ENCODE assay signal across 27 cellular contexts in genomic region chr1:234288946-234289345, GRCh38.
DNase-seq lines count a peak whose midpoint lies in the region; ATAC-seq and TF ChIP-seq lines count a peak whose summit lies in the region.
"Had no signal": no experiment of that assay in that cellular context is flagged by ENCODE, and none has a peak within 500 bp of the region (broad histone marks: within the 10 kb centered on the region; RNA-seq: fewer than 3 reads in every experiment).

No MANE protein-coding gene starts in this region.

- no peak for ATAC-seq in T-helper 17 cell
- ATAC-seq: A549, PC-3, T-cell had no signal

- TF ChIP-seq CTCF in AG10803 (conservative IDR thresholded peaks at IDR 0.05; ENCODE audit: low read length) (no peak), astrocyte of the spinal cord (IDR thresholded peaks at IDR 0.05; ENCODE audit: low read depth, low read length) (no peak), chondrocyte (IDR thresholded peaks at IDR 0.05) (no peak)

- H3K4me3 Mint-ChIP-seq in chondrocyte (ENCODE audit: unreplicated experiment) = no peak overlapping the region
- H3K4me3 Mint-ChIP-seq in T-helper 17 cell = no peak overlapping the region
- H3K4me3 Mint-ChIP-seq: B cell; CD14-positive monocyte; CD8-positive, alpha-beta memory T cell; HFFc6; T-cell had no signal

- DNase-seq in AG10803 (ENCODE audit: low read depth) = peak; percentile 25
- peak; percentile 10 for DNase-seq in M059J (ENCODE audit: low read depth)
- DNase-seq in astrocyte of the spinal cord (ENCODE audit: low read depth, low spot score) = peak; percentile 18
- peak; percentile 5 for DNase-seq in glomerular visceral epithelial cell (ENCODE audit: extremely low spot score)
- DNase-seq in SIG-M5 treated with dmso at 0.1 percent for 504 hours (lab: John Stamatoyannopoulos, UW; ENCODE audit: unreplicated experiment) = no peak
- DNase-seq in chondrocyte (ENCODE audit: low spot score) = no peak
- no peak for DNase-seq in T-helper 17 cell
- DNase-seq in cerebellar nuclear complex (lab: John Stamatoyannopoulos, UW) = no peak
- DNase-seq: Calu3; CD8-positive, alpha-beta memory T cell; DMS79 treated with DMSO at 0.1 percent for 48 hours; HFFc6; Kasumi-1; MG63; NCI-H1105 treated with DMSO at 0.1 percent for 48 hours; NCI-H146; NCI-H1930; NCI-H2107; NCI-H524; NCI-H82; NK-92 treated with Interleukin-12 subunit alpha and Interleukin-12 subunit beta, amount 100 ng/mL, for 24 hours; PC-3; T-cell had no signal

- no peaks in the 10 kb centered on the region for H3K9me3 ChIP-seq in T-helper 17 cell (ENCODE audit: control insufficient read depth, low read length, poor library complexity, severe bottlenecking)
- H3K9me3 ChIP-seq: SJSA1 had no signal

- H3K4me1 Mint-ChIP-seq in chondrocyte (ENCODE audit: low read depth) (peaks cover 6% of the 10 kb centered on the region), T-helper 17 cell (no peaks in the 10 kb centered on the region)
- H3K4me1 Mint-ChIP-seq: B cell; CD14-positive monocyte; CD8-positive, alpha-beta memory T cell; T-cell had no signal

- H3K36me3 Mint-ChIP-seq in chondrocyte (ENCODE audit: low read depth) (peaks cover 2% of the 10 kb centered on the region), T-helper 17 cell (ENCODE audit: low read depth) (peaks cover 2% of the 10 kb centered on the region)
- H3K36me3 Mint-ChIP-seq: CD14-positive monocyte had no signal

- in situ Hi-C loops in astrocyte of the spinal cord (cut with HindIII; ENCODE audit: low sequenced_read_pairs) = no loop called here

- peaks cover 2% of the 10 kb centered on the region for H3K27me3 Mint-ChIP-seq in chondrocyte (ENCODE audit: low read depth)
- peaks cover 58% of the 10 kb centered on the region for H3K27me3 Mint-ChIP-seq in T-helper 17 cell

- peaks cover 12% of the 10 kb centered on the region for H3K9me3 Mint-ChIP-seq in chondrocyte (ENCODE audit: low read depth)

- H3K4me3 ChIP-seq in AG10803 (ENCODE audit: low read length) (no peak overlapping the region), astrocyte of the spinal cord (ENCODE audit: low read depth, low read length) (no peak overlapping the region)
- H3K4me3 ChIP-seq: A549, MG63, SJSA1 had no signal

- H3K27ac Mint-ChIP-seq in chondrocyte (ENCODE audit: unreplicated experiment) (no peak overlapping the region), T-helper 17 cell (no peak overlapping the region)
- H3K27ac Mint-ChIP-seq: B cell; CD14-positive monocyte; CD8-positive, alpha-beta memory T cell; HFFc6; T-cell had no signal

Comparison
In these comparisons a context has a peak if more than half of its experiments do, and no peak if none do; other contexts are left out.
1. DNase-seq: peak in AG10803 (single experiment), M059J (single experiment), astrocyte of the spinal cord (single experiment) and glomerular visceral epithelial cell (single experiment); none in SIG-M5 treated with dmso at 0.1 percent for 504 hours (single experiment), chondrocyte (single experiment), T-helper 17 cell (0 of 3) and cerebellar nuclear complex (0 of 2).